Comparison of ENCODE assay signal across 13 cellular contexts in genomic region chr12:6463211-6463610, GRCh38. TPM values are rescaled to one million over a fixed set of nuclear protein-coding genes. Genes with fewer than 3 reads are reported as not detected.
A peak's percentile ranks its signal among the peaks of the same experiment; 100 is the strongest.
DNase-seq lines count a peak whose midpoint lies in the region; ATAC-seq and TF ChIP-seq lines count a peak whose summit lies in the region.
"Had no signal": no experiment of that assay in that cellular context is flagged by ENCODE, and none has a peak within 500 bp of the region (broad histone marks: within the 10 kb centered on the region; RNA-seq: fewer than 3 reads in every experiment).

No MANE protein-coding gene starts in this region.

- H3K27ac ChIP-seq in CD4-positive, CD25-positive, alpha-beta regulatory T cell (ENCODE audit: insufficient read depth, low read length, poor library complexity, severe bottlenecking): peak overlapping the region; percentile 96
- H3K27ac ChIP-seq in KOPT-K1 (ENCODE audit: low read depth, low read length, poor library complexity, severe bottlenecking): peak overlapping the region; percentile 95
- no peak overlapping the region for H3K27ac ChIP-seq in smooth muscle cell (ENCODE audit: low read depth)

- no peaks in the 10 kb centered on the region for H3F3A ChIP-seq in smooth muscle cell (ENCODE audit: low read depth)

- H2AFZ ChIP-seq in smooth muscle cell (ENCODE audit: low read depth): no peak overlapping the region

- peaks cover 3% of the 10 kb centered on the region for H3K79me2 ChIP-seq in smooth muscle cell (ENCODE audit: low read depth)

- H3K4me1 Mint-ChIP-seq in CD4-positive, CD25-positive, alpha-beta regulatory T cell: peaks cover 41 to 95% (median 73%) of the 10 kb centered on the region in 4 donors
- H3K4me1 Mint-ChIP-seq in activated naive CD8-positive, alpha-beta T cell treated with anti-CD3 and anti-CD28 coated beads, Interleukin-2, amount 50 U/mL, for 24 hours: peaks cover 95% of the 10 kb centered on the region
- peaks cover 77 to 81% of the 10 kb centered on the region in 2 donors for H3K4me1 Mint-ChIP-seq in natural killer cell treated with Interleukin-12 subunit alpha and Interleukin-12 subunit beta and Interleukin-15 and Interleukin-18, amount 100 ng/mL, for 72 hours (ENCODE audit: low read depth in 2 of 2)
- H3K4me1 Mint-ChIP-seq: mesothelial cell of epicardium had no signal

- peak overlapping the region; percentile 95 to 99 (median 96) for H3K27ac Mint-ChIP-seq in CD4-positive, CD25-positive, alpha-beta regulatory T cell
- H3K27ac Mint-ChIP-seq in activated naive CD8-positive, alpha-beta T cell treated with anti-CD3 and anti-CD28 coated beads, Interleukin-2, amount 50 U/mL, for 24 hours: peak overlapping the region; percentile 100
- H3K27ac Mint-ChIP-seq in natural killer cell treated with Interleukin-12 subunit alpha and Interleukin-12 subunit beta and Interleukin-15 and Interleukin-18, amount 100 ng/mL, for 72 hours: peak overlapping the region; percentile 97
- H3K27ac Mint-ChIP-seq: mesothelial cell of epicardium had no signal

- no peaks in the 10 kb centered on the region for H3K27me3 Mint-ChIP-seq in CD4-positive, CD25-positive, alpha-beta regulatory T cell
- no peaks in the 10 kb centered on the region for H3K27me3 Mint-ChIP-seq in activated naive CD8-positive, alpha-beta T cell treated with anti-CD3 and anti-CD28 coated beads, Interleukin-2, amount 50 U/mL, for 24 hours
- no peaks in the 10 kb centered on the region for H3K27me3 Mint-ChIP-seq in natural killer cell treated with Interleukin-12 subunit alpha and Interleukin-12 subunit beta and Interleukin-15 and Interleukin-18, amount 100 ng/mL, for 72 hours

- peak in 1 of 3 donors; percentile 77 for DNase-seq in CD4-positive, CD25-positive, alpha-beta regulatory T cell
- peak; percentile 34 for DNase-seq in activated naive CD8-positive, alpha-beta T cell treated with anti-CD3 and anti-CD28 coated beads, Interleukin-2, amount 50 U/mL, for 24 hours
- no peak for DNase-seq in natural killer cell treated with Interleukin-12 subunit alpha and Interleukin-12 subunit beta and Interleukin-15 and Interleukin-18, amount 100 ng/mL, for 72 hours (ENCODE audit: low spot score)
- DNase-seq in smooth muscle cell (lab: John Stamatoyannopoulos, UW; ENCODE audit: unreplicated experiment) (no peak), iPS-NIHi7 (ENCODE audit: extremely low spot score) (no peak)
- DNase-seq: activated gamma-delta T cell treated with Interleukin-2 at 50 U/mL for 16 hours, IMR-90, NCI-H748 treated with DMSO at 0.1 percent for 48 hours, SHP77 treated with DMSO at 0.1 percent for 48 hours had no signal

- no peak for TF ChIP-seq CTCF in smooth muscle cell (IDR thresholded peaks at IDR 0.05; ENCODE audit: borderline replicate concordance, insufficient read depth, poor library complexity, severe bottlenecking)

- H3K27me3 ChIP-seq in CD4-positive, CD25-positive, alpha-beta regulatory T cell (ENCODE audit: control insufficient read depth, insufficient read depth, low read length): no peaks in the 10 kb centered on the region
- H3K27me3 ChIP-seq in smooth muscle cell (ENCODE audit: low read depth): no peaks in the 10 kb centered on the region

- no peak overlapping the region for H3K4me2 ChIP-seq in smooth muscle cell

- no peaks in the 10 kb centered on the region for H3K9me3 Mint-ChIP-seq in CD4-positive, CD25-positive, alpha-beta regulatory T cell
- no peaks in the 10 kb centered on the region for H3K9me3 Mint-ChIP-seq in activated naive CD8-positive, alpha-beta T cell treated with anti-CD3 and anti-CD28 coated beads, Interleukin-2, amount 50 U/mL, for 24 hours
- no peaks in the 10 kb centered on the region for H3K9me3 Mint-ChIP-seq in natural killer cell treated with Interleukin-12 subunit alpha and Interleukin-12 subunit beta and Interleukin-15 and Interleukin-18, amount 100 ng/mL, for 72 hours
- H3K9me3 Mint-ChIP-seq: mesothelial cell of epicardium had no signal

- peak; percentile 27 to 30 for ATAC-seq in CD4-positive, CD25-positive, alpha-beta regulatory T cell (ENCODE audit: low read depth in 2 of 2)
- no peak for ATAC-seq in activated naive CD8-positive, alpha-beta T cell treated with anti-CD3 and anti-CD28 coated beads, Interleukin-2, amount 50 U/mL, for 24 hours
- ATAC-seq in natural killer cell treated with Interleukin-12 subunit alpha and Interleukin-12 subunit beta and Interleukin-15 and Interleukin-18, amount 100 ng/mL, for 72 hours: no peak
- no peak for ATAC-seq in GM19324 (IDR thresholded peaks at IDR 0.05; ENCODE audit: low FRiP score, unreplicated experiment)

- H3K4me3 Mint-ChIP-seq in CD4-positive, CD25-positive, alpha-beta regulatory T cell: peak overlapping the region; percentile 83 to 90 (median 85)
- H3K4me3 Mint-ChIP-seq in activated naive CD8-positive, alpha-beta T cell treated with anti-CD3 and anti-CD28 coated beads, Interleukin-2, amount 50 U/mL, for 24 hours: peak overlapping the region; percentile 83
- peak overlapping the region; percentile 84 for H3K4me3 Mint-ChIP-seq in natural killer cell treated with Interleukin-12 subunit alpha and Interleukin-12 subunit beta and Interleukin-15 and Interleukin-18, amount 100 ng/mL, for 72 hours
- H3K4me3 Mint-ChIP-seq: mesothelial cell of epicardium had no signal

- peaks cover 2% of the 10 kb centered on the region for H4K20me1 ChIP-seq in smooth muscle cell (ENCODE audit: low read depth)

- H3K4me1 ChIP-seq in CD4-positive, CD25-positive, alpha-beta regulatory T cell (ENCODE audit: control insufficient read depth, insufficient read depth, low read length, poor library complexity, severe bottlenecking): peaks cover 72% of the 10 kb centered on the region
- no peaks in the 10 kb centered on the region for H3K4me1 ChIP-seq in smooth muscle cell (ENCODE audit: low read depth)

- no peak overlapping the region for H3K9ac ChIP-seq in smooth muscle cell (ENCODE audit: low read depth)

- 93% methylated on average over 7 of the region's 7 CpGs for WGBS in smooth muscle cell (ENCODE audit: low lambda C conversion rate)

- peaks cover 61% of the 10 kb centered on the region for H3K36me3 Mint-ChIP-seq in CD4-positive, CD25-positive, alpha-beta regulatory T cell
- H3K36me3 Mint-ChIP-seq in activated naive CD8-positive, alpha-beta T cell treated with anti-CD3 and anti-CD28 coated beads, Interleukin-2, amount 50 U/mL, for 24 hours (ENCODE audit: low read depth): peaks cover 94% of the 10 kb centered on the region
- H3K36me3 Mint-ChIP-seq in natural killer cell treated with Interleukin-12 subunit alpha and Interleukin-12 subunit beta and Interleukin-15 and Interleukin-18, amount 100 ng/mL, for 72 hours: peaks cover 45% of the 10 kb centered on the region

- peak overlapping the region; percentile 74 for H3K4me3 ChIP-seq in CD4-positive, CD25-positive, alpha-beta regulatory T cell (ENCODE audit: low read depth, low read length)
- H3K4me3 ChIP-seq in smooth muscle cell: no peak overlapping the region

- H3K36me3 ChIP-seq in CD4-positive, CD25-positive, alpha-beta regulatory T cell (ENCODE audit: control insufficient read depth, insufficient read depth, low read length): peaks cover 44% of the 10 kb centered on the region
- peaks cover 91% of the 10 kb centered on the region for H3K36me3 ChIP-seq in KOPT-K1 (ENCODE audit: insufficient read depth, low read length)
- H3K36me3 ChIP-seq in smooth muscle cell (ENCODE audit: low read depth): no peaks in the 10 kb centered on the region

- H3K9me3 ChIP-seq in CD4-positive, CD25-positive, alpha-beta regulatory T cell (ENCODE audit: control insufficient read depth in 2 of 2, low read length in 2 of 2): no peaks in the 10 kb centered on the region
- H3K9me3 ChIP-seq in KOPT-K1 (ENCODE audit: insufficient read depth, low read length, poor library complexity, severe bottlenecking): no peaks in the 10 kb centered on the region
- H3K9me3 ChIP-seq in smooth muscle cell (replicated peaks; ENCODE audit: low read depth): no peaks in the 10 kb centered on the region

RNA-seq across cellular contexts. Expression of gene VAMP1, which starts 7.3 kb away (rescaled TPM):
- 67.3 TPM for total RNA-seq in CD4-positive, CD25-positive, alpha-beta regulatory T cell
- polyA plus RNA-seq in CD4-positive, CD25-positive, alpha-beta regulatory T cell: 10 to 100 TPM in 3 of 4 donors, 1 to 10 TPM in 1; 9.8 to 16.1 (median 13.5) TPM
- 10 to 100 TPM; 24.1 to 36.8 TPM for total RNA-seq in natural killer cell treated with Interleukin-12 subunit alpha and Interleukin-12 subunit beta and Interleukin-15 and Interleukin-18, amount 100 ng/mL, for 72 hours
- total RNA-seq in smooth muscle cell: 3.5 and 10.0 TPM in 2 replicates
- polyA plus RNA-seq in smooth muscle cell: 7.5 and 8.6 TPM in 2 replicates

RNA-seq across cellular contexts. Expression of gene TAPBPL, which starts 11.4 kb away (rescaled TPM):
- 28.0 TPM for total RNA-seq in CD4-positive, CD25-positive, alpha-beta regulatory T cell
- polyA plus RNA-seq in CD4-positive, CD25-positive, alpha-beta regulatory T cell: 10 to 100 TPM; 34.8 to 72.7 (median 46.9) TPM
- 10 to 100 TPM; 24.6 to 26.3 TPM for total RNA-seq in natural killer cell treated with Interleukin-12 subunit alpha and Interleukin-12 subunit beta and Interleukin-15 and Interleukin-18, amount 100 ng/mL, for 72 hours
- total RNA-seq in smooth muscle cell: 0.85 TPM in 1 of 2 replicates, not detected in the other
- polyA plus RNA-seq in smooth muscle cell: 1.5 and 3.2 TPM in 2 replicates

RNA-seq across cellular contexts. Expression of gene CD27, which starts 18.5 kb away (rescaled TPM):
- total RNA-seq in CD4-positive, CD25-positive, alpha-beta regulatory T cell: 156 TPM
- polyA plus RNA-seq in CD4-positive, CD25-positive, alpha-beta regulatory T cell: 100 to 1,000 TPM; 547 to 707 (median 641) TPM
- 1 to 10 TPM; 2.1 to 2.2 TPM for total RNA-seq in natural killer cell treated with Interleukin-12 subunit alpha and Interleukin-12 subunit beta and Interleukin-15 and Interleukin-18, amount 100 ng/mL, for 72 hours
- not detected in 2 replicates for total RNA-seq in smooth muscle cell
- not detected in 2 replicates for polyA plus RNA-seq in smooth muscle cell
- total RNA-seq: chondrocyte, IMR-90, mesothelial cell of epicardium had no signal

RNA-seq across cellular contexts. Expression of gene MRPL51, which starts 29.9 kb away (rescaled TPM):
- 40.5 TPM for total RNA-seq in CD4-positive, CD25-positive, alpha-beta regulatory T cell
- polyA plus RNA-seq in CD4-positive, CD25-positive, alpha-beta regulatory T cell: 100 to 1,000 TPM; 243 to 372 (median 253) TPM
- 100 to 1,000 TPM; 200 to 217 TPM for total RNA-seq in natural killer cell treated with Interleukin-12 subunit alpha and Interleukin-12 subunit beta and Interleukin-15 and Interleukin-18, amount 100 ng/mL, for 72 hours
- 122 and 126 TPM in 2 replicates for total RNA-seq in smooth muscle cell
- polyA plus RNA-seq in smooth muscle cell: 364 and 377 TPM in 2 replicates

RNA-seq across cellular contexts. Expression of gene NCAPD2, which starts 30.7 kb away (rescaled TPM):
- 32.8 TPM for total RNA-seq in CD4-positive, CD25-positive, alpha-beta regulatory T cell
- polyA plus RNA-seq in CD4-positive, CD25-positive, alpha-beta regulatory T cell: 10 to 100 TPM; 21.5 to 29.1 (median 26.3) TPM
- total RNA-seq in natural killer cell treated with Interleukin-12 subunit alpha and Interleukin-12 subunit beta and Interleukin-15 and Interleukin-18, amount 100 ng/mL, for 72 hours: 100 to 1,000 TPM in 1 of 2 donors, 10 to 100 TPM in 1; 73.4 to 131 TPM
- 22.7 and 78.9 TPM in 2 replicates for total RNA-seq in smooth muscle cell
- 17.6 and 21.5 TPM in 2 replicates for polyA plus RNA-seq in smooth muscle cell

Comparison
In these comparisons a context has a peak if more than half of its experiments do, and no peak if none do; other contexts are left out.
1. ATAC-seq: peak in CD4-positive, CD25-positive, alpha-beta regulatory T cell (2 of 2); none in activated naive CD8-positive, alpha-beta T cell treated with anti-CD3 and anti-CD28 coated beads, Interleukin-2, amount 50 U/mL, for 24 hours (single experiment), natural killer cell treated with Interleukin-12 subunit alpha and Interleukin-12 subunit beta and Interleukin-15 and Interleukin-18, amount 100 ng/mL, for 72 hours (0 of 2) and GM19324 (single experiment).
2. RNA of gene TAPBPL, which starts 11.4 kb away (total RNA-seq): 28.0 TPM in CD4-positive, CD25-positive, alpha-beta regulatory T cell (single experiment) and 24.6 to 26.3 TPM in natural killer cell treated with Interleukin-12 subunit alpha and Interleukin-12 subunit beta and Interleukin-15 and Interleukin-18, amount 100 ng/mL, for 72 hours; 0.85 TPM in smooth muscle cell; every median in the first group is over 10 times any median in the second.
3. RNA of gene CD27, which starts 18.5 kb away (total RNA-seq): 156 TPM in CD4-positive, CD25-positive, alpha-beta regulatory T cell (single experiment); 2.1 to 2.2 TPM in natural killer cell treated with Interleukin-12 subunit alpha and Interleukin-12 subunit beta and Interleukin-15 and Interleukin-18, amount 100 ng/mL, for 72 hours and not detected in smooth muscle cell; every median in the first group is over 10 times any median in the second.
4. Peak in every context shown above with its lines, with median percentiles within 50 percentile points of each other: H3K27ac Mint-ChIP-seq and H3K4me3 Mint-ChIP-seq.